In genomic region chr1:188188317-188188716, GRCh38 we compare ENCODE assay signal across 26 cellular contexts.
DNase-seq lines count a peak whose midpoint lies in the region; ATAC-seq and TF ChIP-seq lines count a peak whose summit lies in the region.
"Had no signal": no experiment of that assay in that cellular context is flagged by ENCODE, and none has a peak within 500 bp of the region (broad histone marks: within the 10 kb centered on the region; RNA-seq: fewer than 3 reads in every experiment).

No MANE protein-coding gene starts in this region.

- no peak for DNase-seq in MCF 10A (ENCODE audit: unreplicated experiment)
- no peak for DNase-seq in breast epithelium (ENCODE audit: low spot score in 2 of 2)
- DNase-seq in NCI-H460 (ENCODE audit: extremely low read depth, low read depth), result peak; percentile 3
- no peak for DNase-seq in WTC11 (ENCODE audit: low spot score)
- peak; percentile 25 for DNase-seq in mesendoderm
- DNase-seq in omental fat pad (ENCODE audit: low spot score), result no peak
- DNase-seq in NCI-H2081 treated with DMSO at 0.1 percent for 48 hours (lab: John Stamatoyannopoulos, UW), result no peak
- no peak for DNase-seq in cortex of kidney (lab: John Stamatoyannopoulos, UW)
- DNase-seq: activated CD8-positive, alpha-beta T cell treated with anti-CD3 and anti-CD28 coated beads for 36 hours; CD8-positive, alpha-beta memory T cell; H7; mammary epithelial cell; NCI-H1105 treated with DMSO at 0.1 percent for 48 hours; NCI-H2029 treated with DMSO at 0.1 percent for 48 hours; NCI-H226; NCI-H774; pancreas; stimulated activated CD4-positive, alpha-beta T cell treated with anti-CD3 and anti-CD28 coated beads, Interleukin-1b, Interleukin-23, amount 100 ng/mL, for 48 hours had no signal

- H3K36me3 ChIP-seq in breast epithelium, result no peaks in the 10 kb centered on the region
- no peaks in the 10 kb centered on the region for H3K36me3 ChIP-seq in mesendoderm (ENCODE audit: control insufficient read depth, insufficient read depth, low read length)
- H3K36me3 ChIP-seq: ascending aorta, pancreas, tibial nerve had no signal

- no peaks in the 10 kb centered on the region for H3K79me1 ChIP-seq in mesendoderm (ENCODE audit: low read length)

- POLR2A ChIA-PET in MCF 10A (lab: Yijun Ruan, JAX), result no interaction called here
- POLR2A ChIA-PET in WTC11 (lab: Charles Lee), result no interaction called here

- H3K56ac ChIP-seq in mesendoderm (ENCODE audit: low read length), result no peak overlapping the region

- H3K27ac Mint-ChIP-seq in MCF 10A (ENCODE audit: low read depth, unreplicated experiment) (no peak overlapping the region), WTC11 (no peak overlapping the region)
- H3K27ac Mint-ChIP-seq: activated CD8-positive, alpha-beta T cell treated with anti-CD3 and anti-CD28 coated beads for 36 hours; activated naive CD8-positive, alpha-beta T cell; activated T-helper 17 cell treated with anti-CD3 and anti-CD28 coated beads, Interleukin-2, amount 50 U/mL, for 72 hours; B cell; CD8-positive, alpha-beta memory T cell had no signal

- H3K4me3 ChIP-seq in breast epithelium (no peak overlapping the region), mesendoderm (ENCODE audit: low read length) (no peak overlapping the region)
- H3K4me3 ChIP-seq: ascending aorta, pancreas, smooth muscle cell, tibial nerve had no signal

- H3K23ac ChIP-seq in mesendoderm (ENCODE audit: low read length), result no peak overlapping the region

- H2BK5ac ChIP-seq in mesendoderm (ENCODE audit: low read length), result no peak overlapping the region

- no peak for TF ChIP-seq POLR2A in breast epithelium (IDR thresholded peaks at IDR 0.05)

- H3K4me1 ChIP-seq in breast epithelium (no peaks in the 10 kb centered on the region), mesendoderm (ENCODE audit: control insufficient read depth, low read depth, low read length) (no peaks in the 10 kb centered on the region)
- H3K4me1 ChIP-seq: ascending aorta, pancreas, tibial nerve had no signal

- no peak overlapping the region for H3K4me2 ChIP-seq in mesendoderm (ENCODE audit: low read length)
- H3K4me2 ChIP-seq: smooth muscle cell had no signal

- no peak overlapping the region for H3K27ac ChIP-seq in breast epithelium
- no peak overlapping the region for H3K27ac ChIP-seq in mesendoderm (ENCODE audit: low read depth, low read length)
- H3K27ac ChIP-seq: ascending aorta, pancreas, tibial nerve had no signal

- no peak overlapping the region for H4K8ac ChIP-seq in mesendoderm (ENCODE audit: low read depth, low read length)

- no peak overlapping the region for H2AK5ac ChIP-seq in mesendoderm (ENCODE audit: low read length)

- no peak overlapping the region for H3K9ac ChIP-seq in mesendoderm (ENCODE audit: low read length)

- WGBS in mesendoderm (ENCODE audit: extremely low coverage, insufficient coverage, low lambda C conversion rate), result no CpG with 5 or more reads among the region's 2 CpGs

- TF ChIP-seq CTCF in MCF 10A (IDR thresholded peaks at IDR 0.05; ENCODE audit: unreplicated experiment) (peak; percentile 7), breast epithelium (IDR thresholded peaks at IDR 0.05) (no peak), WTC11 (IDR thresholded peaks at IDR 0.05) (no peak), omental fat pad (IDR thresholded peaks at IDR 0.05) (no peak)

- H3K4me1 Mint-ChIP-seq in MCF 10A (ENCODE audit: insufficient read depth, unreplicated experiment), result no peaks in the 10 kb centered on the region
- H3K4me1 Mint-ChIP-seq in WTC11, result no peaks in the 10 kb centered on the region
- H3K4me1 Mint-ChIP-seq: activated T-helper 17 cell treated with anti-CD3 and anti-CD28 coated beads, Interleukin-2, amount 50 U/mL, for 72 hours; B cell; CD8-positive, alpha-beta memory T cell had no signal

- intact Hi-C loops in MCF 10A (cut with micrococcal nuclease), result no loop called here
- intact Hi-C loops in breast epithelium (cut with DNase I; ENCODE audit: low total_unique reads), result no loop called here

- no peak overlapping the region for H3K4me3 Mint-ChIP-seq in MCF 10A (ENCODE audit: unreplicated experiment)
- H3K4me3 Mint-ChIP-seq in WTC11, result no peak overlapping the region
- H3K4me3 Mint-ChIP-seq: activated CD8-positive, alpha-beta T cell treated with anti-CD3 and anti-CD28 coated beads for 36 hours; activated naive CD8-positive, alpha-beta T cell; activated T-helper 17 cell treated with anti-CD3 and anti-CD28 coated beads, Interleukin-2, amount 50 U/mL, for 72 hours; B cell; CD8-positive, alpha-beta memory T cell had no signal

- CTCF ChIA-PET in MCF 10A (lab: Yijun Ruan, JAX), result no interaction called here
- CTCF ChIA-PET in WTC11 (lab: Charles Lee), result no interaction called here

- BruUV-seq in MCF 10A (replicated peaks; lab: Mats Ljungman, UMichigan), result no TSS peak

- H3K79me2 ChIP-seq in mesendoderm (ENCODE audit: control insufficient read depth, insufficient read depth, low read length), result no peaks in the 10 kb centered on the region

- H4K5ac ChIP-seq in mesendoderm (ENCODE audit: low read length), result no peak overlapping the region

- ATAC-seq in WTC11 (peak; percentile 75), omental fat pad (ENCODE audit: low FRiP score) (no peak)
- ATAC-seq: activated CD4-positive, CD25-positive, alpha-beta regulatory T cell treated with anti-CD3 and anti-CD28 coated beads, Interleukin-2, amount 50 U/mL, for 24 hours; activated CD8-positive, alpha-beta T cell treated with anti-CD3 and anti-CD28 coated beads for 36 hours; activated T-helper 17 cell treated with anti-CD3 and anti-CD28 coated beads, Interleukin-2, amount 50 U/mL, for 72 hours; pancreas; Right ventricle myocardium inferior had no signal

- no peak overlapping the region for H2BK120ac ChIP-seq in mesendoderm (ENCODE audit: low read depth, low read length)

- no peaks in the 10 kb centered on the region for H3K9me3 ChIP-seq in breast epithelium
- H3K9me3 ChIP-seq: ascending aorta, pancreas had no signal

- H3K27me3 Mint-ChIP-seq in MCF 10A (ENCODE audit: insufficient read depth, unreplicated experiment), result no peaks in the 10 kb centered on the region
- H3K27me3 Mint-ChIP-seq in WTC11 (ENCODE audit: low read depth), result no peaks in the 10 kb centered on the region
- H3K27me3 Mint-ChIP-seq: activated CD8-positive, alpha-beta T cell treated with anti-CD3 and anti-CD28 coated beads for 36 hours; activated naive CD8-positive, alpha-beta T cell; activated T-helper 17 cell treated with anti-CD3 and anti-CD28 coated beads, Interleukin-2, amount 50 U/mL, for 72 hours; B cell; CD8-positive, alpha-beta memory T cell had no signal

- H3K9me3 Mint-ChIP-seq in MCF 10A (ENCODE audit: unreplicated experiment) (peaks cover 8% of the 10 kb centered on the region), WTC11 (peaks cover 38% of the 10 kb centered on the region)

- no peak overlapping the region for H2BK15ac ChIP-seq in mesendoderm (replicated peaks; ENCODE audit: low read depth)

- H3K36me3 Mint-ChIP-seq in MCF 10A (ENCODE audit: insufficient read depth, unreplicated experiment) (no peaks in the 10 kb centered on the region), WTC11 (peaks cover 7% of the 10 kb centered on the region)
- H3K36me3 Mint-ChIP-seq: activated naive CD8-positive, alpha-beta T cell; CD8-positive, alpha-beta memory T cell had no signal

- no peak overlapping the region for H3K4ac ChIP-seq in mesendoderm (ENCODE audit: low read depth, low read length)

- H3K18ac ChIP-seq in mesendoderm (ENCODE audit: low read length), result no peak overlapping the region

- H3K27me3 ChIP-seq in breast epithelium (no peaks in the 10 kb centered on the region), mesendoderm (ENCODE audit: insufficient read depth, low read length, poor library complexity) (no peaks in the 10 kb centered on the region)
- H3K27me3 ChIP-seq: ascending aorta, pancreas, tibial nerve had no signal

TF ChIP-seq in WTC11, 78 proteins besides CTCF, POLR2A, EP300 and RAD21 (continues in another document):
- TF ChIP-seq FOXP4 (CRISPR knock-in tag; IDR thresholded peaks at IDR 0.05), result no peak
- no peak for TF ChIP-seq SMAD4 (CRISPR knock-in tag; IDR thresholded peaks at IDR 0.05)
- no peak for TF ChIP-seq KAT7 (CRISPR knock-in tag; IDR thresholded peaks at IDR 0.05; ENCODE audit: borderline replicate concordance)
- no peak for TF ChIP-seq ERG (CRISPR knock-in tag; IDR thresholded peaks at IDR 0.05)
- no peak for TF ChIP-seq GRHL2 (CRISPR knock-in tag; IDR thresholded peaks at IDR 0.05; ENCODE audit: insufficient replicate concordance, severe bottlenecking)

Comparison
In these comparisons a context has a peak if more than half of its experiments do, and no peak if none do; other contexts are left out.
1. DNase-seq: peak in NCI-H460 (single experiment) and mesendoderm (single experiment); none in MCF 10A (single experiment), breast epithelium (0 of 2), WTC11 (single experiment), omental fat pad (single experiment), NCI-H2081 treated with DMSO at 0.1 percent for 48 hours (single experiment) and cortex of kidney (single experiment).